In genomic region chr5:22708770-22709328, GRCh38 we compare ENCODE assay signal across 2 cellular contexts.
TF ChIP-seq lines count a peak whose summit lies in the region.

No MANE protein-coding gene starts in this region.

TF ChIP-seq in SK-N-SH, 30 proteins besides CTCF, POLR2A, EP300 and RAD21 (continued from another document):
- TF ChIP-seq RXRA (IDR thresholded peaks at IDR 0.05; ENCODE audit: borderline replicate concordance, low read depth) = no peak
- TF ChIP-seq YY1 (IDR thresholded peaks at IDR 0.05; ENCODE audit: low read depth) = no peak
- TF ChIP-seq MXI1 (IDR thresholded peaks at IDR 0.05; ENCODE audit: low read depth, low read length) = no peak
- TF ChIP-seq NRF1 (IDR thresholded peaks at IDR 0.05; ENCODE audit: low read depth, low read length) = no peak
- no peak for TF ChIP-seq TCF12 (IDR thresholded peaks at IDR 0.05)
- TF ChIP-seq FOXM1 (IDR thresholded peaks at IDR 0.05; ENCODE audit: low read depth) = no peak
- TF ChIP-seq TAF1 (IDR thresholded peaks at IDR 0.05; ENCODE audit: borderline replicate concordance, low read depth, low read length) = no peak
- no peak for TF ChIP-seq SIN3A (IDR thresholded peaks at IDR 0.05; ENCODE audit: borderline replicate concordance, low read depth, low read length)
- no peak for TF ChIP-seq NFIC (IDR thresholded peaks at IDR 0.05; ENCODE audit: borderline replicate concordance)
- TF ChIP-seq EZH2phosphoT487 (IDR thresholded peaks at IDR 0.05; ENCODE audit: borderline replicate concordance, low read depth) = no peak
- no peak for TF ChIP-seq PBX3 (IDR thresholded peaks at IDR 0.05)
- TF ChIP-seq CHD2 (IDR thresholded peaks at IDR 0.05; ENCODE audit: low read length, partially characterized antibody) = no peak

TF ChIP-seq in SK-N-SH treated with all-trans-retinoic acid at 6 μM for 48 hours, 23 proteins besides CTCF, POLR2A, EP300 and RAD21 (continued from another document):
- TF ChIP-seq, protein P1, sequence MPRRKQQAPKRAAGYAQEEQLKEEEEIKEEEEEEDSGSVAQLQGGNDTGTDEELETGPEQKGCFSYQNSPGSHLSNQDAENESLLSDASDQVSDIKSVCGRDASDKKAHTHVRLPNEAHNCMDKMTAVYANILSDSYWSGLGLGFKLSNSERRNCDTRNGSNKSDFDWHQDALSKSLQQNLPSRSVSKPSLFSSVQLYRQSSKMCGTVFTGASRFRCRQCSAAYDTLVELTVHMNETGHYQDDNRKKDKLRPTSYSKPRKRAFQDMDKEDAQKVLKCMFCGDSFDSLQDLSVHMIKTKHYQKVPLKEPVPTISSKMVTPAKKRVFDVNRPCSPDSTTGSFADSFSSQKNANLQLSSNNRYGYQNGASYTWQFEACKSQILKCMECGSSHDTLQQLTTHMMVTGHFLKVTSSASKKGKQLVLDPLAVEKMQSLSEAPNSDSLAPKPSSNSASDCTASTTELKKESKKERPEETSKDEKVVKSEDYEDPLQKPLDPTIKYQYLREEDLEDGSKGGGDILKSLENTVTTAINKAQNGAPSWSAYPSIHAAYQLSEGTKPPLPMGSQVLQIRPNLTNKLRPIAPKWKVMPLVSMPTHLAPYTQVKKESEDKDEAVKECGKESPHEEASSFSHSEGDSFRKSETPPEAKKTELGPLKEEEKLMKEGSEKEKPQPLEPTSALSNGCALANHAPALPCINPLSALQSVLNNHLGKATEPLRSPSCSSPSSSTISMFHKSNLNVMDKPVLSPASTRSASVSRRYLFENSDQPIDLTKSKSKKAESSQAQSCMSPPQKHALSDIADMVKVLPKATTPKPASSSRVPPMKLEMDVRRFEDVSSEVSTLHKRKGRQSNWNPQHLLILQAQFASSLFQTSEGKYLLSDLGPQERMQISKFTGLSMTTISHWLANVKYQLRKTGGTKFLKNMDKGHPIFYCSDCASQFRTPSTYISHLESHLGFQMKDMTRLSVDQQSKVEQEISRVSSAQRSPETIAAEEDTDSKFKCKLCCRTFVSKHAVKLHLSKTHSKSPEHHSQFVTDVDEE (CRISPR knock-in tag; IDR thresholded peaks at IDR 0.05) = no peak
- TF ChIP-seq ZC3H10 (CRISPR knock-in tag; IDR thresholded peaks at IDR 0.05) (no peak), PATZ1 (CRISPR knock-in tag; IDR thresholded peaks at IDR 0.05; ENCODE audit: borderline replicate concordance) (no peak), ZFP3 (CRISPR knock-in tag; IDR thresholded peaks at IDR 0.05) (no peak), SNAI2 (CRISPR knock-in tag; IDR thresholded peaks at IDR 0.05) (no peak), ZNF70 (CRISPR knock-in tag; IDR thresholded peaks at IDR 0.05) (no peak), POU6F1 (CRISPR knock-in tag; IDR thresholded peaks at IDR 0.05; ENCODE audit: borderline replicate concordance, low read depth) (no peak)
TF ChIP-seq in SK-N-SH treated with all-trans-retinoic acid at 6 μM for 48 hours: peak in this region for 0.
